ENCODE assay signal across 18 cellular contexts in the genomic region with DNA sequence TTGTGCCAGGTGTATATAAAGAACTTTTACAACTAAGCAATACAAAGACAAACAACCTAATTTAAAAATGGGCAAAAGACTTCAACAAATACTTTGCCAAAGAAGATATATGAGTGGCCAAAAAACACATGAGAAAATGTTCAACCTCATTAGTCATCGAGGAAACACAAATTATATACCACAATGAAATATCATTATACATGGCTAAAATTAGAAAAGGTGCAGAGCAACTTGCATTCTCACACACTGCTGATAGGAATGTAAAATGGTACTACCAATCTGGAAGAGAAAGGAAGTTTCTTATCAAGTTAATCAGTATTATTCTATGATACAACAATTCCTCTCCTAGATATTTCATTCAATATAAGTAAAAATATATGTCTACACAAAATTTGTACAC.
"Had no signal": no experiment of that assay in that cellular context is flagged by ENCODE, and none has a peak within 500 bp of the region (broad histone marks: within the 10 kb centered on the region; RNA-seq: fewer than 3 reads in every experiment).

No MANE protein-coding gene starts in this region.

- H3K27ac Mint-ChIP-seq: activated CD8-positive, alpha-beta T cell treated with anti-CD3 and anti-CD28 coated beads, Interleukin-2, amount 10 ng/mL, durations not matched to agents 7 days and 5 days; nephron progenitor cell; T-helper 1 cell treated with Interleukin-12 subunit alpha and Interleukin-12 subunit beta and Interleukin-4 antibody, amounts not matched to agents 30 μg/mL and 1 μg/mL, for 36 hours; type B pancreatic cell had no signal

- H3K27me3 ChIP-seq: ascending aorta, esophagus squamous epithelium, gastrocnemius medialis, suprapubic skin had no signal

- H3K4me1 ChIP-seq: ascending aorta, gastrocnemius medialis, psoas muscle had no signal

- H3K9me3 ChIP-seq: ascending aorta, esophagus squamous epithelium, gastrocnemius medialis, suprapubic skin had no signal

- H3K9me3 Mint-ChIP-seq: central memory CD8-positive, alpha-beta T cell; T-helper 1 cell treated with Interleukin-12 subunit alpha and Interleukin-12 subunit beta and Interleukin-4 antibody, amounts not matched to agents 30 μg/mL and 1 μg/mL, for 36 hours had no signal

- DNase-seq: activated CD4-positive, alpha-beta T cell treated with anti-CD3 and anti-CD28 coated beads for 48 hours; activated CD8-positive, alpha-beta memory T cell treated with anti-CD3 and anti-CD28 coated beads, Interleukin-2, amount 50 U/mL, for 48 hours; activated CD8-positive, alpha-beta T cell treated with anti-CD3 and anti-CD28 coated beads, Interleukin-2, amount 10 ng/mL, durations not matched to agents 7 days and 5 days; esophagus squamous epithelium; gastrocnemius medialis; heart right ventricle; islet precursor cell; left ventricle myocardium inferior; nephron progenitor cell; psoas muscle; stimulated activated CD4-positive, alpha-beta T cell treated with anti-CD3 and anti-CD28 coated beads, Interleukin-2, amount 100 ng/mL, for 48 hours; stimulated activated naive CD4-positive, alpha-beta T cell treated with Interleukin-2 at 50 U/mL for 16 hours had no signal

- H3K36me3 ChIP-seq: ascending aorta, gastrocnemius medialis, heart right ventricle, left ventricle myocardium inferior, suprapubic skin had no signal

- H3K4me3 ChIP-seq: ascending aorta, esophagus squamous epithelium, gastrocnemius medialis, heart right ventricle, left ventricle myocardium inferior, psoas muscle, suprapubic skin had no signal

- H3K36me3 Mint-ChIP-seq: type B pancreatic cell had no signal

- H3K4me3 Mint-ChIP-seq: activated CD8-positive, alpha-beta T cell treated with anti-CD3 and anti-CD28 coated beads, Interleukin-2, amount 10 ng/mL, durations not matched to agents 7 days and 5 days; central memory CD8-positive, alpha-beta T cell; nephron progenitor cell; T-helper 1 cell treated with Interleukin-12 subunit alpha and Interleukin-12 subunit beta and Interleukin-4 antibody, amounts not matched to agents 30 μg/mL and 1 μg/mL, for 36 hours; type B pancreatic cell had no signal

- H3K4me1 Mint-ChIP-seq: central memory CD8-positive, alpha-beta T cell had no signal

- H3K27ac ChIP-seq: ascending aorta, esophagus squamous epithelium, gastrocnemius medialis, heart right ventricle, left ventricle myocardium inferior, psoas muscle, suprapubic skin had no signal

- ATAC-seq: activated CD8-positive, alpha-beta T cell treated with anti-CD3 and anti-CD28 coated beads, Interleukin-2, amount 10 ng/mL, durations not matched to agents 7 days and 5 days; gastrocnemius medialis; heart right ventricle; psoas muscle; sciatic nerve had no signal
